Comparison of ENCODE assay signal across 8 cellular contexts in the genomic region with DNA sequence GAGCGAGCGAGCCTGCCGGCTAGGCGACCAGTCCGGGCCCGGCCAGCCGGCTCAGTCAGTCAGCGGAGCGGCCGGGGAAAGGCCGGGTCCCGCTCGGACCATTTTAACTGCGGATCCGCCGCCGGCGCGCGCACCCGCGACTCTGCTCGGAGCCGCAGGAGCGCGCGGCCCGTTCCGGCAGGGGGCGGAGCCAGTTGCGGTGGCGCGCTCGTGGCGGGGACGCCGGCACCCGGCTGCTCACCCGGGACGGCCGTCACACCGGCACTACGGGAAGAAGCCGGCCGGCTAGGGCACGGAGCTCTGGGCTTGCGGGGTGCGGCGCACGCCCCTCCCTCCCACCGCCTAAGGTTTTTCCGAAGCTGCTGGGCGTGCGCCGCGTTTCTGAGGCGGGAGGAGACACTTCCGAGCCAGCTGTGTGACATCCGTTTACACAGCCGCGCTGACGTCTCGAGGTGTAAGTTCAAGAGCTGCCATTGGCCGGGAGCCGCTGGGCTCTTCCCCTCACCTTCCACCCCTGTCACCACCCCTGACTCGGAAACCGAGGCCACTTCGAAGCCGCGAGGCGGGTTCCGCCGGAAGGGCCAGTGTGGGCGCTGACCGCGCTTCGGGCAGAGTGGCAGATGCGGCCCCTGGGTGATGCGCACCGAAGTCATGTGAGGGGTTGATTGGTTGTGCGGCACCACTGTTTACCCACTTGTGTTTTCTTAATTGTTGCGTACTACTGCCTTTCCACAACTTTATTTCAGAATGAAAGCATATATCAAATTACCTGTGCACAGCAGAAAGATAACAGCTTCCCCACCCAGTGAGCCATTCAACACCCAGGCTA. TPM values are rescaled to one million over a fixed set of nuclear protein-coding genes. Genes with fewer than 3 reads are reported as not detected.
A peak's percentile ranks its signal among the peaks of the same experiment; 100 is the strongest.
DNase-seq lines count a peak whose midpoint lies in the region; ATAC-seq and TF ChIP-seq lines count a peak whose summit lies in the region.

A gene (minus strand): TSS at position 144 of the 829 bp plus-strand sequence.

- TF ChIP-seq CTCF in epithelial cell of proximal tubule (conservative IDR thresholded peaks at IDR 0.05; ENCODE audit: low read depth, low read length), result no peak

- H3K4me3 ChIP-seq in epithelial cell of proximal tubule (ENCODE audit: low read depth, low read length), result peak within 1 kb of the TSS; percentile 87

- peak; percentile 96 for DNase-seq in DMS 273 (lab: John Stamatoyannopoulos, UW; ENCODE audit: unreplicated experiment)
- DNase-seq in HuH-7.5 (ENCODE audit: low spot score), result peak; percentile 72
- DNase-seq in OCI-M2 (lab: John Stamatoyannopoulos, UW; ENCODE audit: unreplicated experiment), result peak; percentile 28
- peak; percentile 86 for DNase-seq in activated T-cell treated with anti-CD3 and anti-CD28 coated beads for 48 hours (ENCODE audit: low read depth)
- DNase-seq in epithelial cell of proximal tubule (ENCODE audit: low read depth), result peak; percentile 70
- DNase-seq in mucosa of gallbladder (ENCODE audit: low spot score), result peak; percentile 94
- peak; percentile 91 for DNase-seq in stimulated activated CD8-positive, alpha-beta memory T cell treated with anti-CD3 and anti-CD28 coated beads, Interleukin-4, amount 100 ng/mL, for 48 hours

- peak; percentile 76 for ATAC-seq in GM21526 (IDR thresholded peaks at IDR 0.05; ENCODE audit: low FRiP score, unreplicated experiment)

RNA-seq across cellular contexts. Expression of the gene that starts here (rescaled TPM):
- 4.2 and 4.3 TPM in 2 replicates for total RNA-seq in epithelial cell of proximal tubule
- total RNA-seq in mucosa of gallbladder, result 22.7 TPM

Comparison
In these comparisons a context has a peak if more than half of its experiments do, and no peak if none do; other contexts are left out.
1. Peak in every context shown above with its lines: DNase-seq, ATAC-seq and H3K4me3 ChIP-seq.
2. DNase-seq: peak in every context shown above with its lines; median percentile 96 in DMS 273; 94 in mucosa of gallbladder; 91 in stimulated activated CD8-positive, alpha-beta memory T cell treated with anti-CD3 and anti-CD28 coated beads, Interleukin-4, amount 100 ng/mL, for 48 hours; 86 in activated T-cell treated with anti-CD3 and anti-CD28 coated beads for 48 hours; 72 in HuH-7.5; 70 in epithelial cell of proximal tubule; 28 in OCI-M2.